ENCODE assay signal across 1 cellular context in the genomic region with DNA sequence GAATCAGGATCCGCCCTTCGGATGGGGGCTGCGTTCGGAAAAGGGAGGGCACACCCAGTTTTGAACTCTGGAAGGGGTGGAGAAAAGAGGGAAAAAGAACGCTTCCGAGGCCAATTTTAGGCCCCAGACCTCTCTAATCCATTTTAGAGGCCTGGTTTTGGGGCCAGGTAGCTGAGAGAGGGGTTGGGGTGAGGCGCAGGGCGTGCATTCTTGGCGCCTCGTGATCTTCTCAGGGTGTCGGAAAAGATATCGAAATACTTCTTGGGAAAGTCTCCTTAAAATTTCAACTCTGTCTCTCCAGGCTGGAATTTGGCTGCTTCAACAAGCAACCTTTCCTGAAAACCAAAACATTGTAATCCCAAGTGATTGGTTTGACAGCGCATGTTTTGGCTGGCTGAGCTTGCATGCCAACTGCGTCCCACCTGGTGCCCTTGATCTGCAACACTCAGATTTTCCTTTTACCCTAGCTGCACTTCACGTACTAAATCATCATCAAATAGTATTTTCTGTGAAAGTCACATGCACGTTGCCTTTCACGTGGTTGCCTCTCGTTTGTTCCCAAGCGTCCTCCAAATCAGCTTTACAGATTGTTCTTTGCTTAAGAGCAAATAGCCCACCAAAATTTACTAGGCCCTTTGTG.
TF ChIP-seq lines count a peak whose summit lies in the region.

No MANE protein-coding gene starts in this region.

TF ChIP-seq in HepG2, 621 proteins besides CTCF, POLR2A, EP300 and RAD21 (continued from another document and continues in another):
- TF ChIP-seq, protein P1, sequence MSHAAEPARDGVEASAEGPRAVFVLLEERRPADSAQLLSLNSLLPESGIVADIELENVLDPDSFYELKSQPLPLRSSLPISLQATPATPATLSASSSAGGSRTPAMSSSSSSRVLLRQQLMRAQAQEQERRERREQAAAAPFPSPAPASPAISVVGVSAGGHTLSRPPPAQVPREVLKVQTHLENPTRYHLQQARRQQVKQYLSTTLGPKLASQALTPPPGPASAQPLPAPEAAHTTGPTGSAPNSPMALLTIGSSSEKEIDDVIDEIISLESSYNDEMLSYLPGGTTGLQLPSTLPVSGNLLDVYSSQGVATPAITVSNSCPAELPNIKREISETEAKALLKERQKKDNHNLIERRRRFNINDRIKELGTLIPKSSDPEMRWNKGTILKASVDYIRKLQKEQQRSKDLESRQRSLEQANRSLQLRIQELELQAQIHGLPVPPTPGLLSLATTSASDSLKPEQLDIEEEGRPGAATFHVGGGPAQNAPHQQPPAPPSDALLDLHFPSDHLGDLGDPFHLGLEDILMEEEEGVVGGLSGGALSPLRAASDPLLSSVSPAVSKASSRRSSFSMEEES (CRISPR knock-in tag; IDR thresholded peaks at IDR 0.05), result no peak; the same call in 1 of the 2 replicates
- TF ChIP-seq ZNF773 (CRISPR knock-in tag; IDR thresholded peaks at IDR 0.05; ENCODE audit: borderline replicate concordance) (no peak), ZNF225 (CRISPR knock-in tag; IDR thresholded peaks at IDR 0.05) (no peak), TCF7 (IDR thresholded peaks at IDR 0.05; ENCODE audit: low read depth) (no peak), SOX5 (CRISPR knock-in tag; IDR thresholded peaks at IDR 0.05; ENCODE audit: borderline replicate concordance) (no peak), ZNF747 (CRISPR knock-in tag; IDR thresholded peaks at IDR 0.05; ENCODE audit: borderline replicate concordance) (no peak), TBX3 (IDR thresholded peaks at IDR 0.05; ENCODE audit: borderline replicate concordance) (no peak), ADNP (CRISPR knock-in tag; IDR thresholded peaks at IDR 0.05) (no peak), ZNF781 (CRISPR knock-in tag; IDR thresholded peaks at IDR 0.05; ENCODE audit: borderline replicate concordance, not compliant biosample characterization) (peak; percentile 63), ZNF337 (CRISPR knock-in tag; IDR thresholded peaks at IDR 0.05; ENCODE audit: borderline replicate concordance, low read depth) (peak; percentile 43; the same call in 1 of the 2 replicates), FOXK2 (IDR thresholded peaks at IDR 0.05) (no peak), PHF8 (CRISPR knock-in tag; IDR thresholded peaks at IDR 0.05) (no peak; the same call in none of the 2 replicates), ATF7-NPFF (CRISPR knock-in tag; IDR thresholded peaks at IDR 0.05; ENCODE audit: low read depth) (no peak), PHB2 (IDR thresholded peaks at IDR 0.05; ENCODE audit: partially characterized antibody) (no peak)
- TF ChIP-seq, protein P2, sequence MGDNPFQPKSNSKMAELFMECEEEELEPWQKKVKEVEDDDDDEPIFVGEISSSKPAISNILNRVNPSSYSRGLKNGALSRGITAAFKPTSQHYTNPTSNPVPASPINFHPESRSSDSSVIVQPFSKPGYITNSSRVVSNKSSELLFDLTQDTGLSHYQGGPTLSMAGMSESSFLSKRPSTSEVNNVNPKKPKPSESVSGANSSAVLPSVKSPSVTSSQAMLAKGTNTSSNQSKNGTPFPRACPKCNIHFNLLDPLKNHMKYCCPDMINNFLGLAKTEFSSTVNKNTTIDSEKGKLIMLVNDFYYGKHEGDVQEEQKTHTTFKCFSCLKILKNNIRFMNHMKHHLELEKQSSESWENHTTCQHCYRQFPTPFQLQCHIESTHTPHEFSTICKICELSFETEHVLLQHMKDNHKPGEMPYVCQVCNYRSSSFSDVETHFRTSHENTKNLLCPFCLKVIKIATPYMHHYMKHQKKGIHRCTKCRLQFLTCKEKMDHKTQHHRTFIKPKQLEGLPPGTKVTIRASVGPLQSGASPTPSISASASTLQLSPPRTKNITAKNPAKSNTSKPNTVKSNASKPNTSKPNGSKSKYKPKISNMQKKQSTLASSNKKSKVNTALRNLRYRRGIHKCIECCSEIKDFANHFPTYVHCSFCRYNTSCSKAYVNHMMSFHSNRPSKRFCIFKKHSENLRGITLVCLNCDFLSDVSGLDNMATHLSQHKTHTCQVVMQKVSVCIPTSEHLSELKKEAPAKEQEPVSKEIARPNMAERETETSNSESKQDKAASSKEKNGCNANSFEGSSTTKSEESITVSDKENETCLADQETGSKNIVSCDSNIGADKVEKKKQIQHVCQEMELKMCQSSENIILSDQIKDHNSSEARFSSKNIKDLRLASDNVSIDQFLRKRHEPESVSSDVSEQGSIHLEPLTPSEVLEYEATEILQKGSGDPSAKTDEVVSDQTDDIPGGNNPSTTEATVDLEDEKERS (CRISPR knock-in tag; IDR thresholded peaks at IDR 0.05), result no peak
- TF ChIP-seq, protein P3, sequence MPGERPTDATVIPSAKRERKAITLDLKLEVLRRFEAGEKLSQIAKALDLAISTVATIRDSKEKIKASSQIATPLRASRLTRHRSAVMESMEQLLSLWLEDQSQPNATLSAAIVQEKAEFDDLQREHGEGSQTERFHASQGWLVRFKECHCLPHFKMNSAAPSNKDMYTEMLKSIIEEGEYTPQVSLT (CRISPR knock-in tag; IDR thresholded peaks at IDR 0.05; ENCODE audit: borderline replicate concordance, low read depth), result no peak
- TF ChIP-seq, protein P4, sequence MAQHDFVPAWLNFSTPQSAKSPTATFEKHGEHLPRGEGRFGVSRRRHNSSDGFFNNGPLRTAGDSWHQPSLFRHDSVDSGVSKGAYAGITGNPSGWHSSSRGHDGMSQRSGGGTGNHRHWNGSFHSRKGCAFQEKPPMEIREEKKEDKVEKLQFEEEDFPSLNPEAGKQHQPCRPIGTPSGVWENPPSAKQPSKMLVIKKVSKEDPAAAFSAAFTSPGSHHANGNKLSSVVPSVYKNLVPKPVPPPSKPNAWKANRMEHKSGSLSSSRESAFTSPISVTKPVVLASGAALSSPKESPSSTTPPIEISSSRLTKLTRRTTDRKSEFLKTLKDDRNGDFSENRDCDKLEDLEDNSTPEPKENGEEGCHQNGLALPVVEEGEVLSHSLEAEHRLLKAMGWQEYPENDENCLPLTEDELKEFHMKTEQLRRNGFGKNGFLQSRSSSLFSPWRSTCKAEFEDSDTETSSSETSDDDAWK (CRISPR knock-in tag; IDR thresholded peaks at IDR 0.05), result no peak
- TF ChIP-seq, protein P5, sequence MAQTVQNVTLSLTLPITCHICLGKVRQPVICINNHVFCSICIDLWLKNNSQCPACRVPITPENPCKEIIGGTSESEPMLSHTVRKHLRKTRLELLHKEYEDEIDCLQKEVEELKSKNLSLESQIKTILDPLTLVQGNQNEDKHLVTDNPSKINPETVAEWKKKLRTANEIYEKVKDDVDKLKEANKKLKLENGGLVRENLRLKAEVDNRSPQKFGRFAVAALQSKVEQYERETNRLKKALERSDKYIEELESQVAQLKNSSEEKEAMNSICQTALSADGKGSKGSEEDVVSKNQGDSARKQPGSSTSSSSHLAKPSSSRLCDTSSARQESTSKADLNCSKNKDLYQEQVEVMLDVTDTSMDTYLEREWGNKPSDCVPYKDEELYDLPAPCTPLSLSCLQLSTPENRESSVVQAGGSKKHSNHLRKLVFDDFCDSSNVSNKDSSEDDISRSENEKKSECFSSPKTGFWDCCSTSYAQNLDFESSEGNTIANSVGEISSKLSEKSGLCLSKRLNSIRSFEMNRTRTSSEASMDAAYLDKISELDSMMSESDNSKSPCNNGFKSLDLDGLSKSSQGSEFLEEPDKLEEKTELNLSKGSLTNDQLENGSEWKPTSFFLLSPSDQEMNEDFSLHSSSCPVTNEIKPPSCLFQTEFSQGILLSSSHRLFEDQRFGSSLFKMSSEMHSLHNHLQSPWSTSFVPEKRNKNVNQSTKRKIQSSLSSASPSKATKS (CRISPR knock-in tag; IDR thresholded peaks at IDR 0.05), result 0 out of 2 replicates have a peak, but pooled peaks have one; percentile 3
- TF ChIP-seq, protein P6, sequence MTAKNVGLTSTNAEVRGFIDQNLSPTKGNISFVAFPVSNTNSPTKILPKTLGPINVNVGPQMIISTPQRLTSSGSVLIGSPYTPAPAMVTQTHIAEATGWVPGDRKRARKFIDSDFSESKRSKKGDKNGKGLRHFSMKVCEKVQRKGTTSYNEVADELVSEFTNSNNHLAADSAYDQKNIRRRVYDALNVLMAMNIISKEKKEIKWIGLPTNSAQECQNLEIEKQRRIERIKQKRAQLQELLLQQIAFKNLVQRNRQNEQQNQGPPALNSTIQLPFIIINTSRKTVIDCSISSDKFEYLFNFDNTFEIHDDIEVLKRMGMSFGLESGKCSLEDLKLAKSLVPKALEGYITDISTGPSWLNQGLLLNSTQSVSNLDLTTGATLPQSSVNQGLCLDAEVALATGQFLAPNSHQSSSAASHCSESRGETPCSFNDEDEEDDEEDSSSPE (CRISPR knock-in tag; IDR thresholded peaks at IDR 0.05), result no peak
- TF ChIP-seq, protein P7, sequence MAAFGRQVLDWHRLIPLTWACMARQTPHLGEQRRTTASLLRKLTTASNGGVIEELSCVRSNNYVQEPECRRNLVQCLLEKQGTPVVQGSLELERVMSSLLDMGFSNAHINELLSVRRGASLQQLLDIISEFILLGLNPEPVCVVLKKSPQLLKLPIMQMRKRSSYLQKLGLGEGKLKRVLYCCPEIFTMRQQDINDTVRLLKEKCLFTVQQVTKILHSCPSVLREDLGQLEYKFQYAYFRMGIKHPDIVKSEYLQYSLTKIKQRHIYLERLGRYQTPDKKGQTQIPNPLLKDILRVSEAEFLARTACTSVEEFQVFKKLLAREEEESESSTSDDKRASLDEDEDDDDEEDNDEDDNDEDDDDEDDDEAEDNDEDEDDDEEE (CRISPR knock-in tag; IDR thresholded peaks at IDR 0.05), result no peak
- TF ChIP-seq, protein P8, sequence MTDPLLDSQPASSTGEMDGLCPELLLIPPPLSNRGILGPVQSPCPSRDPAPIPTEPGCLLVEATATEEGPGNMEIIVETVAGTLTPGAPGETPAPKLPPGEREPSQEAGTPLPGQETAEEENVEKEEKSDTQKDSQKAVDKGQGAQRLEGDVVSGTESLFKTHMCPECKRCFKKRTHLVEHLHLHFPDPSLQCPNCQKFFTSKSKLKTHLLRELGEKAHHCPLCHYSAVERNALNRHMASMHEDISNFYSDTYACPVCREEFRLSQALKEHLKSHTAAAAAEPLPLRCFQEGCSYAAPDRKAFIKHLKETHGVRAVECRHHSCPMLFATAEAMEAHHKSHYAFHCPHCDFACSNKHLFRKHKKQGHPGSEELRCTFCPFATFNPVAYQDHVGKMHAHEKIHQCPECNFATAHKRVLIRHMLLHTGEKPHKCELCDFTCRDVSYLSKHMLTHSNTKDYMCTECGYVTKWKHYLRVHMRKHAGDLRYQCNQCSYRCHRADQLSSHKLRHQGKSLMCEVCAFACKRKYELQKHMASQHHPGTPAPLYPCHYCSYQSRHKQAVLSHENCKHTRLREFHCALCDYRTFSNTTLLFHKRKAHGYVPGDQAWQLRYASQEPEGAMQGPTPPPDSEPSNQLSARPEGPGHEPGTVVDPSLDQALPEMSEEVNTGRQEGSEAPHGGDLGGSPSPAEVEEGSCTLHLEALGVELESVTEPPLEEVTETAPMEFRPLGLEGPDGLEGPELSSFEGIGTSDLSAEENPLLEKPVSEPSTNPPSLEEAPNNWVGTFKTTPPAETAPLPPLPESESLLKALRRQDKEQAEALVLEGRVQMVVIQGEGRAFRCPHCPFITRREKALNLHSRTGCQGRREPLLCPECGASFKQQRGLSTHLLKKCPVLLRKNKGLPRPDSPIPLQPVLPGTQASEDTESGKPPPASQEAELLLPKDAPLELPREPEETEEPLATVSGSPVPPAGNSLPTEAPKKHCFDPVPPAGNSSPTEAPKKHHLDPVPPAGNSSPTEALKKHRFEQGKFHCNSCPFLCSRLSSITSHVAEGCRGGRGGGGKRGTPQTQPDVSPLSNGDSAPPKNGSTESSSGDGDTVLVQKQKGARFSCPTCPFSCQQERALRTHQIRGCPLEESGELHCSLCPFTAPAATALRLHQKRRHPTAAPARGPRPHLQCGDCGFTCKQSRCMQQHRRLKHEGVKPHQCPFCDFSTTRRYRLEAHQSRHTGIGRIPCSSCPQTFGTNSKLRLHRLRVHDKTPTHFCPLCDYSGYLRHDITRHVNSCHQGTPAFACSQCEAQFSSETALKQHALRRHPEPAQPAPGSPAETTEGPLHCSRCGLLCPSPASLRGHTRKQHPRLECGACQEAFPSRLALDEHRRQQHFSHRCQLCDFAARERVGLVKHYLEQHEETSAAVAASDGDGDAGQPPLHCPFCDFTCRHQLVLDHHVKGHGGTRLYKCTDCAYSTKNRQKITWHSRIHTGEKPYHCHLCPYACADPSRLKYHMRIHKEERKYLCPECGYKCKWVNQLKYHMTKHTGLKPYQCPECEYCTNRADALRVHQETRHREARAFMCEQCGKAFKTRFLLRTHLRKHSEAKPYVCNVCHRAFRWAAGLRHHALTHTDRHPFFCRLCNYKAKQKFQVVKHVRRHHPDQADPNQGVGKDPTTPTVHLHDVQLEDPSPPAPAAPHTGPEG (CRISPR knock-in tag; IDR thresholded peaks at IDR 0.05), result no peak
- TF ChIP-seq, protein P9, sequence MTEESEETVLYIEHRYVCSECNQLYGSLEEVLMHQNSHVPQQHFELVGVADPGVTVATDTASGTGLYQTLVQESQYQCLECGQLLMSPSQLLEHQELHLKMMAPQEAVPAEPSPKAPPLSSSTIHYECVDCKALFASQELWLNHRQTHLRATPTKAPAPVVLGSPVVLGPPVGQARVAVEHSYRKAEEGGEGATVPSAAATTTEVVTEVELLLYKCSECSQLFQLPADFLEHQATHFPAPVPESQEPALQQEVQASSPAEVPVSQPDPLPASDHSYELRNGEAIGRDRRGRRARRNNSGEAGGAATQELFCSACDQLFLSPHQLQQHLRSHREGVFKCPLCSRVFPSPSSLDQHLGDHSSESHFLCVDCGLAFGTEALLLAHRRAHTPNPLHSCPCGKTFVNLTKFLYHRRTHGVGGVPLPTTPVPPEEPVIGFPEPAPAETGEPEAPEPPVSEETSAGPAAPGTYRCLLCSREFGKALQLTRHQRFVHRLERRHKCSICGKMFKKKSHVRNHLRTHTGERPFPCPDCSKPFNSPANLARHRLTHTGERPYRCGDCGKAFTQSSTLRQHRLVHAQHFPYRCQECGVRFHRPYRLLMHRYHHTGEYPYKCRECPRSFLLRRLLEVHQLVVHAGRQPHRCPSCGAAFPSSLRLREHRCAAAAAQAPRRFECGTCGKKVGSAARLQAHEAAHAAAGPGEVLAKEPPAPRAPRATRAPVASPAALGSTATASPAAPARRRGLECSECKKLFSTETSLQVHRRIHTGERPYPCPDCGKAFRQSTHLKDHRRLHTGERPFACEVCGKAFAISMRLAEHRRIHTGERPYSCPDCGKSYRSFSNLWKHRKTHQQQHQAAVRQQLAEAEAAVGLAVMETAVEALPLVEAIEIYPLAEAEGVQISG (CRISPR knock-in tag; IDR thresholded peaks at IDR 0.05), result no peak; the same call in 1 of the 2 replicates
- TF ChIP-seq, protein P10, sequence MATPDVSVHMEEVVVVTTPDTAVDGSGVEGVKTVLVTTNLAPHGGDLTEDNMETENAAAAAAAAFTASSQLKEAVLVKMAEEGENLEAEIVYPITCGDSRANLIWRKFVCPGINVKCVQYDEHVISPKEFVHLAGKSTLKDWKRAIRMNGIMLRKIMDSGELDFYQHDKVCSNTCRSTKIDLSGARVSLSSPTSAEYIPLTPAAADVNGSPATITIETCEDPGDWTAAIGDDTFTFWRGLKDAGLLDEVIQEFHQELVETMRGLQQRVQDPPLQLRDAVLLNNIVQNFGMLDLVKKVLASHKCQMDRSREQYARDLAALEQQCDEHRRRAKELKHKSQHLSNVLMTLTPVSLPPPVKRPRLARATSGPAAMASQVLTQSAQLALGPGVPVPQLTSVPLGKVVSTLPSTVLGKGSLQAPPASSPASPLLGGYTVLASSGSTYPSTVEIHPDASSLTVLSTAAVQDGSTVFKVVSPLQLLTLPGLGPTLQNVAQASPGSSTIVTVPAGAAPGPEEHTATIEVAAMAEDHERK (CRISPR knock-in tag; IDR thresholded peaks at IDR 0.05; ENCODE audit: low read depth), result no peak
- TF ChIP-seq, protein P11, sequence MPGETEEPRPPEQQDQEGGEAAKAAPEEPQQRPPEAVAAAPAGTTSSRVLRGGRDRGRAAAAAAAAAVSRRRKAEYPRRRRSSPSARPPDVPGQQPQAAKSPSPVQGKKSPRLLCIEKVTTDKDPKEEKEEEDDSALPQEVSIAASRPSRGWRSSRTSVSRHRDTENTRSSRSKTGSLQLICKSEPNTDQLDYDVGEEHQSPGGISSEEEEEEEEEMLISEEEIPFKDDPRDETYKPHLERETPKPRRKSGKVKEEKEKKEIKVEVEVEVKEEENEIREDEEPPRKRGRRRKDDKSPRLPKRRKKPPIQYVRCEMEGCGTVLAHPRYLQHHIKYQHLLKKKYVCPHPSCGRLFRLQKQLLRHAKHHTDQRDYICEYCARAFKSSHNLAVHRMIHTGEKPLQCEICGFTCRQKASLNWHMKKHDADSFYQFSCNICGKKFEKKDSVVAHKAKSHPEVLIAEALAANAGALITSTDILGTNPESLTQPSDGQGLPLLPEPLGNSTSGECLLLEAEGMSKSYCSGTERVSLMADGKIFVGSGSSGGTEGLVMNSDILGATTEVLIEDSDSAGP (CRISPR knock-in tag; IDR thresholded peaks at IDR 0.05; ENCODE audit: borderline replicate concordance), result no peak; the same call in 1 of the 2 replicates
